ENCODE assay signal across 8 cellular contexts in the genomic region with DNA sequence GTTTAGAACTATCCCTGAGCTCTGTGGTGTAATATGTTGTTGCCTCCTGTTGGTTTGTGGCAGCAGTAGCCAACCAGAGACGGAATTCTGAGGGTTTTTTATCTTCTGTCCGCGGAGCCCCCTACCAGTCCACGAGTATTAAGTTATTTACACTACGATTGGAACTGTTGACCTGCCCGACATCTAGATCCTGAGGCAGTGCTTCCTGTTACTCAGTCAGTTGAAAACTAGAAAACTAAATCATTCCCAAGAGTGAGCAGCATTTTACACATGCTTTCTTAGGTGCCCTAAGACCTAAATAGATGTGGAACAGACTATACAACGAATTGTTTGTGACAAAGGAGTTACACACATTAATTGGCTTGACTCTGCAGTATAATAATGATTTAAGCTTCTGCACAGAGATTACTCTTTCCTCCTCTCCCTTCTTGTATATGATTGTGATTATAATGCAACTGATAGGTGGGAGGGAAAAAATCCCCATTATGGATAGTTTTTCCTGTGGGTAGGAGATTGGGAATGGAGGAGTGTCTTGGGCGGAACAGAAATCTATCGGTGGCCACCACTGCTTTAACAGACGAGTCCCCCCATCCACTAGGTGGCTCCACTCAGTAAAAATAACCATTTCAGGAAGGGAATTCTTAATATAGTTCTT. TPM values are rescaled to one million over a fixed set of nuclear protein-coding genes. Genes with fewer than 3 reads are reported as not detected.
DNase-seq lines count a peak whose midpoint lies in the region; ATAC-seq lines count a peak whose summit lies in the region.

No MANE protein-coding gene starts in this region.

- H3K27me3 ChIP-seq in NT2/D1 (ENCODE audit: insufficient read depth, insufficient read length) (no peaks in the 10 kb centered on the region), rectal smooth muscle tissue (ENCODE audit: control insufficient read depth, insufficient read depth, low read length) (no peaks in the 10 kb centered on the region)

- H3K27ac ChIP-seq in rectal smooth muscle tissue (ENCODE audit: low read depth, low read length): peak overlapping the region; percentile 100

- ATAC-seq in esophagus mucosa: no peak

- H3K36me3 ChIP-seq in NT2/D1 (ENCODE audit: insufficient read depth, insufficient read length, low read length) (peaks cover 33% of the 10 kb centered on the region), rectal smooth muscle tissue (ENCODE audit: control insufficient read depth, insufficient read depth, low read length) (peaks cover 3% of the 10 kb centered on the region)

- H3K4me3 ChIP-seq in NT2/D1 (ENCODE audit: insufficient read length, low read depth) (peak overlapping the region; percentile 84), rectal smooth muscle tissue (ENCODE audit: low read length) (peak overlapping the region; percentile 97)

- H3K9ac ChIP-seq in NT2/D1 (ENCODE audit: insufficient read length, low read depth): peak overlapping the region; percentile 92
- peak overlapping the region; percentile 91 for H3K9ac ChIP-seq in rectal smooth muscle tissue (ENCODE audit: low read length)

- DNase-seq in GF-D8 (lab: John Stamatoyannopoulos, UW): peak; percentile 59
- peak; percentile 48 for DNase-seq in HK-2 (ENCODE audit: unreplicated experiment)
- no peak for DNase-seq in NT2/D1 (ENCODE audit: low read depth, low spot score)
- DNase-seq in activated T-helper 9 cell treated with anti-CD3 and anti-CD28 coated beads, Interleukin-2, amount 50 U/mL, for 16 hours (ENCODE audit: low read depth): peak; percentile 20
- peak; percentile 25 for DNase-seq in glomerular endothelial cell (ENCODE audit: extremely low read depth, low read depth, low spot score)
- no peak for DNase-seq in NCI-H1092 treated with DMSO at 0.1 percent for 48 hours (lab: John Stamatoyannopoulos, UW)

- H3K4me1 ChIP-seq in NT2/D1 (ENCODE audit: insufficient read depth, insufficient read length) (no peaks in the 10 kb centered on the region), rectal smooth muscle tissue (ENCODE audit: control insufficient read depth, insufficient read depth, low read length) (peaks cover 3% of the 10 kb centered on the region)

- 0 out of 2 replicates have a peak, but pooled peaks cover 7% of the 10 kb centered on the region for H3K9me3 ChIP-seq in NT2/D1 (ENCODE audit: insufficient read depth, low read length)

RNA-seq across cellular contexts. Expression of gene PTP4A1, which starts 1.7 kb away (rescaled TPM):
- 49.4 and 56.4 TPM in 2 replicates for total RNA-seq in glomerular endothelial cell
- total RNA-seq in esophagus mucosa: 97.3 TPM

Comparison
In these comparisons a context has a peak if more than half of its experiments do, and no peak if none do; other contexts are left out.
1. DNase-seq: peak in GF-D8 (single experiment), HK-2 (single experiment), activated T-helper 9 cell treated with anti-CD3 and anti-CD28 coated beads, Interleukin-2, amount 50 U/mL, for 16 hours (single experiment) and glomerular endothelial cell (single experiment); none in NT2/D1 (single experiment) and NCI-H1092 treated with DMSO at 0.1 percent for 48 hours (single experiment).